In the genomic region with DNA sequence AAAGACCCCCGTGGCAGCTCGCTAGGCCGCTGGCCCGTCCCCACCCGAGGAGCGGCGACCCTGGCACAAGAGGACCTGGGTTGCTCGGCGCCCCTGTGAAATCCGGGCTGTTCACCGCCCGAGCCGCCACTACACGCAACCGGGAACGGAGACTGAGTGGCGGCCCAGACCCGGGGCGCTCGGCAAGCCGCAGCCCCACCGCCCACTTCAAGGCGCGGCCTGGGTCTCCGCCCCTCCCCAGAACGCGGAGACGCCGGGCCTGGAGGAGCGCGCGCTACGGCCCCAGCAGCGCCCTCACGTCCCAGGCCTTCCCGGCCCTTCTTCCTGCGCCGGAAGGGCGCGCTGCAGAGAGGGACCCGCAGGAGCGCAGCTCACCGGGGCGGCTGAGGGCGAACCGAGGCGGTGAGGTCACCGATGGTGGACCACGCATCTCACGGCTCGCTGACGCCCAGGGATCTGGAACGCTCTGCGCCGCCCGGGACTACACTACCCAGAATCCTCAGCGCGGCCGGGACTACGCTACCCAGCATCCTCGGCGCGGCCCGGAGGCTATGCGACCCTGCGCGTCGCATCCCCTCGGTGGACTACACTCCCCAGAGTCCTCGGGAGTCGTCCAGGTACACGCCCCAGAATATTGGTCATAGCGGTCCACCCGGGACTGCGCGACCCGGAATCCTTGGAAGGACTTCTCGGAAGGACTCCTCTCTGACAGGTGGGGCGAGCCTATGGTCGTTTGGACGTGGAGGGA, we compare ENCODE assay signal across 7 cellular contexts.
DNase-seq lines count a peak whose midpoint lies in the region; ATAC-seq lines count a peak whose summit lies in the region.

A gene (minus strand): TSS at position 470 of the 748 bp plus-strand sequence. CDS start 10,436 bp downstream, outside the sequence.

- peak; percentile 95 to 97 for DNase-seq in NCI-H2081 (lab: John Stamatoyannopoulos, UW)
- DNase-seq in T1000 (lab: John Stamatoyannopoulos, UW), result peak; percentile 94
- DNase-seq in astrocyte of the hippocampus (ENCODE audit: low read depth, low spot score), result peak; percentile 99
- peak; percentile 92 to 93 for DNase-seq in hippocampal formation (lab: John Stamatoyannopoulos, UW)
- peak; percentile 99 for DNase-seq in retina

- ATAC-seq in GM18508 (IDR thresholded peaks at IDR 0.05; ENCODE audit: insufficient read depth, unreplicated experiment) (peak; percentile 82), HG03025 (IDR thresholded peaks at IDR 0.05; ENCODE audit: low FRiP score, unreplicated experiment) (peak; percentile 97)

Comparison
In these comparisons a context has a peak if more than half of its experiments do, and no peak if none do; other contexts are left out.
1. Peak in every context shown above with its lines: DNase-seq and ATAC-seq.